In the genomic region with DNA sequence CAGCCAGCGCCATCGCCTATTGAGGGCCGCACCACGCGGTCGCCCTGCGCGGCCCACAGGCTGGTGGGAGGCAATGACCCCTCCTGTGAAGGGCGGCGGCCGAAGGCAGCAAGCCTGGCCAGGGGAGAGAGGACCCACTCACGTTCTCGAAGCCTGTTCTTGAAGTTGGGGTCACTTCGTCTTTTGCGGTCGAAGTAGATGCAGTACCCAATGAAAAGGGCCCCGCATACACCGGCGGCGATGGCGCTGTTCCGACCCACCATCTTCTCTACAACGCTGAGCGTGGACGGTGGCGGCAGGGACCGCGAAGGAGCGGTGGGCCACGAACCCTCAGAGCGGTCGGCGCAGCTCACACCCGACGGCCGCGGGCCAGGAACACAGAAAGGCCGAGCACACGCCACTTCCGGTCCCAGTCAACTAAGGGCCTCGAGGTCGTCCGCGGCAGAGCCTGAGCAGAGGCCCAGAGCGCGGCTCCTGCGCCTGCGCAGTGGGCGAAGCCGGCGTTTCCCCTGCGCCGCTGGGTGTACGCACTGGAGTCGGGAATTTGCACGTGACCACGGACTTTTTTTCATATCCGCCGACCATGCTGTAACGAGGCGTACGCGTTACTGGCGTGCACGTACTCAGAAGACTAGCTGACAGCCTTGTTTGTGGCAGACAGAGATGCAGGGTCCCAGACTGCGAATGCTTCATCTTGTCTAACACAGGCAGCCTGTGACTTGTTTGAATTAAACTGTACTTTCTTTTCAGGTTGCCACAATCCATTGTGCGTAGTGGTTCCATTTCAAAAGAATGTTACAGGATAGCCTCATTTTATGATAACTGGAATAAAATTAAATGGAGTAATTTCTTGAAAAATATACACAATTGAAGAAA, we compare ENCODE assay signal across 1 cellular context.
TF ChIP-seq lines count a peak whose summit lies in the region.

A gene (minus strand): TSS at position 385 of the 876 bp plus-strand sequence. CDS start 122 bp downstream, at position 263.

TF ChIP-seq in HepG2, 621 proteins besides CTCF, POLR2A, EP300 and RAD21 (continued from another document and continues in another):
- TF ChIP-seq, protein P1, sequence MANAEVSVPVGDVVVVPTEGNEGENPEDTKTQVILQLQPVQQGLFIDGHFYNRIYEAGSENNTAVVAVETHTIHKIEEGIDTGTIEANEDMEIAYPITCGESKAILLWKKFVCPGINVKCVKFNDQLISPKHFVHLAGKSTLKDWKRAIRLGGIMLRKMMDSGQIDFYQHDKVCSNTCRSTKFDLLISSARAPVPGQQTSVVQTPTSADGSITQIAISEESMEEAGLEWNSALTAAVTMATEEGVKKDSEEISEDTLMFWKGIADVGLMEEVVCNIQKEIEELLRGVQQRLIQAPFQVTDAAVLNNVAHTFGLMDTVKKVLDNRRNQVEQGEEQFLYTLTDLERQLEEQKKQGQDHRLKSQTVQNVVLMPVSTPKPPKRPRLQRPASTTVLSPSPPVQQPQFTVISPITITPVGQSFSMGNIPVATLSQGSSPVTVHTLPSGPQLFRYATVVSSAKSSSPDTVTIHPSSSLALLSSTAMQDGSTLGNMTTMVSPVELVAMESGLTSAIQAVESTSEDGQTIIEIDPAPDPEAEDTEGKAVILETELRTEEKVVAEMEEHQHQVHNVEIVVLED (CRISPR knock-in tag; IDR thresholded peaks at IDR 0.05; ENCODE audit: borderline replicate concordance) = peak; percentile 93
- TF ChIP-seq PHF21A (CRISPR knock-in tag; IDR thresholded peaks at IDR 0.05) (peak; percentile 87), FOSL2 (CRISPR knock-in tag; IDR thresholded peaks at IDR 0.05) (peak; percentile 54), RXRB (CRISPR knock-in tag; IDR thresholded peaks at IDR 0.05; ENCODE audit: borderline replicate concordance) (peak; percentile 76), NPAS2 (CRISPR knock-in tag; IDR thresholded peaks at IDR 0.05; ENCODE audit: borderline replicate concordance) (no peak), YY1 (IDR thresholded peaks at IDR 0.05; ENCODE audit: insufficient read depth, insufficient replicate concordance, low read depth, low read length) (peak; percentile 59), ZNF264 (CRISPR knock-in tag; IDR thresholded peaks at IDR 0.05) (no peak), NFYC (CRISPR knock-in tag; IDR thresholded peaks at IDR 0.05) (peak; percentile 33; the same call in 1 of the 2 replicates), ZBTB42 (CRISPR knock-in tag; IDR thresholded peaks at IDR 0.05) (no peak), RARA (CRISPR knock-in tag; IDR thresholded peaks at IDR 0.05) (peak; percentile 59; the same call in 1 of the 2 replicates), ZNF317 (CRISPR knock-in tag; IDR thresholded peaks at IDR 0.05) (no peak), SATB2 (CRISPR knock-in tag; IDR thresholded peaks at IDR 0.05) (peak; percentile 87; the same call in 1 of the 2 replicates), SRSF9 (IDR thresholded peaks at IDR 0.05; ENCODE audit: borderline replicate concordance, insufficient read depth, low read depth, low read length, poor library complexity, severe bottlenecking) (no peak), ZNF333 (CRISPR knock-in tag; IDR thresholded peaks at IDR 0.05; ENCODE audit: borderline replicate concordance) (no peak), TBX3 (IDR thresholded peaks at IDR 0.05; ENCODE audit: borderline replicate concordance) (peak; percentile 39; the same call in 1 of the 2 replicates), FOXK1 (CRISPR knock-in tag; IDR thresholded peaks at IDR 0.05; ENCODE audit: borderline replicate concordance, low read depth) (peak; percentile 76; the same call in 1 of the 2 replicates), ZNF343 (CRISPR knock-in tag; IDR thresholded peaks at IDR 0.05) (peak; percentile 62; the same call in 1 of the 2 replicates), ZNF256 (CRISPR knock-in tag; conservative IDR thresholded peaks at IDR 0.05) (peak; percentile 91; the same call in 1 of the 2 replicates), POLR2G (IDR thresholded peaks at IDR 0.05; ENCODE audit: low read depth, low read length) (peak; percentile 92), ZNF720 (CRISPR knock-in tag; IDR thresholded peaks at IDR 0.05) (no peak), XRCC5 (optimal IDR thresholded peaks at IDR 0.05; ENCODE audit: low read length) (peak; percentile 42), ZFY (CRISPR knock-in tag; IDR thresholded peaks at IDR 0.05) (peak; percentile 98), NFYB (CRISPR knock-in tag; IDR thresholded peaks at IDR 0.05) (peak; percentile 47), ZSCAN12 (CRISPR knock-in tag; IDR thresholded peaks at IDR 0.05) (peak; percentile 86; the same call in 1 of the 2 replicates), MYNN (CRISPR knock-in tag; IDR thresholded peaks at IDR 0.05; ENCODE audit: low read depth) (no peak), ZNF12 (CRISPR knock-in tag; IDR thresholded peaks at IDR 0.05) (peak; percentile 97), ZNF776 (CRISPR knock-in tag; IDR thresholded peaks at IDR 0.05) (peak; percentile 62; the same call in 1 of the 2 replicates), TAF1 (CRISPR knock-in tag; IDR thresholded peaks at IDR 0.05) (peak; percentile 98), ZNF180 (CRISPR knock-in tag; IDR thresholded peaks at IDR 0.05; ENCODE audit: borderline replicate concordance, low read depth) (0 out of 2 replicates have a peak, but pooled peaks have one; percentile 38), ZBTB3 (CRISPR knock-in tag; IDR thresholded peaks at IDR 0.05; ENCODE audit: borderline replicate concordance, low read depth) (0 out of 2 replicates have a peak, but pooled peaks have one; percentile 76), ONECUT2 (CRISPR knock-in tag; IDR thresholded peaks at IDR 0.05) (no peak)
- TF ChIP-seq, protein P2, sequence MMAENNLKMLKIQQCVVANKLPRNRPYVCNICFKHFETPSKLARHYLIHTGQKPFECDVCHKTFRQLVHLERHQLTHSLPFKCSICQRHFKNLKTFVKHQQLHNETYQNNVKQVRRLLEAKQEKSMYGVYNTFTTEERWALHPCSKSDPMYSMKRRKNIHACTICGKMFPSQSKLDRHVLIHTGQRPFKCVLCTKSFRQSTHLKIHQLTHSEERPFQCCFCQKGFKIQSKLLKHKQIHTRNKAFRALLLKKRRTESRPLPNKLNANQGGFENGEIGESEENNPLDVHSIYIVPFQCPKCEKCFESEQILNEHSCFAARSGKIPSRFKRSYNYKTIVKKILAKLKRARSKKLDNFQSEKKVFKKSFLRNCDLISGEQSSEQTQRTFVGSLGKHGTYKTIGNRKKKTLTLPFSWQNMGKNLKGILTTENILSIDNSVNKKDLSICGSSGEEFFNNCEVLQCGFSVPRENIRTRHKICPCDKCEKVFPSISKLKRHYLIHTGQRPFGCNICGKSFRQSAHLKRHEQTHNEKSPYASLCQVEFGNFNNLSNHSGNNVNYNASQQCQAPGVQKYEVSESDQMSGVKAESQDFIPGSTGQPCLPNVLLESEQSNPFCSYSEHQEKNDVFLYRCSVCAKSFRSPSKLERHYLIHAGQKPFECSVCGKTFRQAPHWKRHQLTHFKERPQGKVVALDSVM (CRISPR knock-in tag; IDR thresholded peaks at IDR 0.05) = no peak
- TF ChIP-seq, protein P3, sequence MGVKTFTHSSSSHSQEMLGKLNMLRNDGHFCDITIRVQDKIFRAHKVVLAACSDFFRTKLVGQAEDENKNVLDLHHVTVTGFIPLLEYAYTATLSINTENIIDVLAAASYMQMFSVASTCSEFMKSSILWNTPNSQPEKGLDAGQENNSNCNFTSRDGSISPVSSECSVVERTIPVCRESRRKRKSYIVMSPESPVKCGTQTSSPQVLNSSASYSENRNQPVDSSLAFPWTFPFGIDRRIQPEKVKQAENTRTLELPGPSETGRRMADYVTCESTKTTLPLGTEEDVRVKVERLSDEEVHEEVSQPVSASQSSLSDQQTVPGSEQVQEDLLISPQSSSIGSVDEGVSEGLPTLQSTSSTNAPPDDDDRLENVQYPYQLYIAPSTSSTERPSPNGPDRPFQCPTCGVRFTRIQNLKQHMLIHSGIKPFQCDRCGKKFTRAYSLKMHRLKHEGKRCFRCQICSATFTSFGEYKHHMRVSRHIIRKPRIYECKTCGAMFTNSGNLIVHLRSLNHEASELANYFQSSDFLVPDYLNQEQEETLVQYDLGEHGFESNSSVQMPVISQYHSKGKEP (CRISPR knock-in tag; IDR thresholded peaks at IDR 0.05) = no peak
- TF ChIP-seq, protein P4, sequence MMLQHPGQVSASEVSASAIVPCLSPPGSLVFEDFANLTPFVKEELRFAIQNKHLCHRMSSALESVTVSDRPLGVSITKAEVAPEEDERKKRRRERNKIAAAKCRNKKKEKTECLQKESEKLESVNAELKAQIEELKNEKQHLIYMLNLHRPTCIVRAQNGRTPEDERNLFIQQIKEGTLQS (CRISPR knock-in tag; IDR thresholded peaks at IDR 0.05) = no peak
- TF ChIP-seq, protein P5, sequence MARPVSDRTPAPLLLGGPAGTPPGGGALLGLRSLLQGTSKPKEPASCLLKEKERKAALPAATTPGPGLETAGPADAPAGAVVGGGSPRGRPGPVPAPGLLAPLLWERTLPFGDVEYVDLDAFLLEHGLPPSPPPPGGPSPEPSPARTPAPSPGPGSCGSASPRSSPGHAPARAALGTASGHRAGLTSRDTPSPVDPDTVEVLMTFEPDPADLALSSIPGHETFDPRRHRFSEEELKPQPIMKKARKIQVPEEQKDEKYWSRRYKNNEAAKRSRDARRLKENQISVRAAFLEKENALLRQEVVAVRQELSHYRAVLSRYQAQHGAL (CRISPR knock-in tag; IDR thresholded peaks at IDR 0.05; ENCODE audit: not compliant biosample characterization) = peak; percentile 96
- TF ChIP-seq, protein P6, sequence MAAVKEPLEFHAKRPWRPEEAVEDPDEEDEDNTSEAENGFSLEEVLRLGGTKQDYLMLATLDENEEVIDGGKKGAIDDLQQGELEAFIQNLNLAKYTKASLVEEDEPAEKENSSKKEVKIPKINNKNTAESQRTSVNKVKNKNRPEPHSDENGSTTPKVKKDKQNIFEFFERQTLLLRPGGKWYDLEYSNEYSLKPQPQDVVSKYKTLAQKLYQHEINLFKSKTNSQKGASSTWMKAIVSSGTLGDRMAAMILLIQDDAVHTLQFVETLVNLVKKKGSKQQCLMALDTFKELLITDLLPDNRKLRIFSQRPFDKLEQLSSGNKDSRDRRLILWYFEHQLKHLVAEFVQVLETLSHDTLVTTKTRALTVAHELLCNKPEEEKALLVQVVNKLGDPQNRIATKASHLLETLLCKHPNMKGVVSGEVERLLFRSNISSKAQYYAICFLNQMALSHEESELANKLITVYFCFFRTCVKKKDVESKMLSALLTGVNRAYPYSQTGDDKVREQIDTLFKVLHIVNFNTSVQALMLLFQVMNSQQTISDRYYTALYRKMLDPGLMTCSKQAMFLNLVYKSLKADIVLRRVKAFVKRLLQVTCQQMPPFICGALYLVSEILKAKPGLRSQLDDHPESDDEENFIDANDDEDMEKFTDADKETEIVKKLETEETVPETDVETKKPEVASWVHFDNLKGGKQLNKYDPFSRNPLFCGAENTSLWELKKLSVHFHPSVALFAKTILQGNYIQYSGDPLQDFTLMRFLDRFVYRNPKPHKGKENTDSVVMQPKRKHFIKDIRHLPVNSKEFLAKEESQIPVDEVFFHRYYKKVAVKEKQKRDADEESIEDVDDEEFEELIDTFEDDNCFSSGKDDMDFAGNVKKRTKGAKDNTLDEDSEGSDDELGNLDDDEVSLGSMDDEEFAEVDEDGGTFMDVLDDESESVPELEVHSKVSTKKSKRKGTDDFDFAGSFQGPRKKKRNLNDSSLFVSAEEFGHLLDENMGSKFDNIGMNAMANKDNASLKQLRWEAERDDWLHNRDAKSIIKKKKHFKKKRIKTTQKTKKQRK (IDR thresholded peaks at IDR 0.05; ENCODE audit: low read length) = no peak
- TF ChIP-seq, protein P7, sequence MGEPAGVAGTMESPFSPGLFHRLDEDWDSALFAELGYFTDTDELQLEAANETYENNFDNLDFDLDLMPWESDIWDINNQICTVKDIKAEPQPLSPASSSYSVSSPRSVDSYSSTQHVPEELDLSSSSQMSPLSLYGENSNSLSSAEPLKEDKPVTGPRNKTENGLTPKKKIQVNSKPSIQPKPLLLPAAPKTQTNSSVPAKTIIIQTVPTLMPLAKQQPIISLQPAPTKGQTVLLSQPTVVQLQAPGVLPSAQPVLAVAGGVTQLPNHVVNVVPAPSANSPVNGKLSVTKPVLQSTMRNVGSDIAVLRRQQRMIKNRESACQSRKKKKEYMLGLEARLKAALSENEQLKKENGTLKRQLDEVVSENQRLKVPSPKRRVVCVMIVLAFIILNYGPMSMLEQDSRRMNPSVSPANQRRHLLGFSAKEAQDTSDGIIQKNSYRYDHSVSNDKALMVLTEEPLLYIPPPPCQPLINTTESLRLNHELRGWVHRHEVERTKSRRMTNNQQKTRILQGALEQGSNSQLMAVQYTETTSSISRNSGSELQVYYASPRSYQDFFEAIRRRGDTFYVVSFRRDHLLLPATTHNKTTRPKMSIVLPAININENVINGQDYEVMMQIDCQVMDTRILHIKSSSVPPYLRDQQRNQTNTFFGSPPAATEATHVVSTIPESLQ (CRISPR knock-in tag; conservative IDR thresholded peaks at IDR 0.05) = no peak
- TF ChIP-seq, protein P8, sequence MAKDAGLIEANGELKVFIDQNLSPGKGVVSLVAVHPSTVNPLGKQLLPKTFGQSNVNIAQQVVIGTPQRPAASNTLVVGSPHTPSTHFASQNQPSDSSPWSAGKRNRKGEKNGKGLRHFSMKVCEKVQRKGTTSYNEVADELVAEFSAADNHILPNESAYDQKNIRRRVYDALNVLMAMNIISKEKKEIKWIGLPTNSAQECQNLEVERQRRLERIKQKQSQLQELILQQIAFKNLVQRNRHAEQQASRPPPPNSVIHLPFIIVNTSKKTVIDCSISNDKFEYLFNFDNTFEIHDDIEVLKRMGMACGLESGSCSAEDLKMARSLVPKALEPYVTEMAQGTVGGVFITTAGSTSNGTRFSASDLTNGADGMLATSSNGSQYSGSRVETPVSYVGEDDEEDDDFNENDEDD (CRISPR knock-in tag; IDR thresholded peaks at IDR 0.05; ENCODE audit: borderline replicate concordance) = peak; percentile 86
- TF ChIP-seq, protein P9, sequence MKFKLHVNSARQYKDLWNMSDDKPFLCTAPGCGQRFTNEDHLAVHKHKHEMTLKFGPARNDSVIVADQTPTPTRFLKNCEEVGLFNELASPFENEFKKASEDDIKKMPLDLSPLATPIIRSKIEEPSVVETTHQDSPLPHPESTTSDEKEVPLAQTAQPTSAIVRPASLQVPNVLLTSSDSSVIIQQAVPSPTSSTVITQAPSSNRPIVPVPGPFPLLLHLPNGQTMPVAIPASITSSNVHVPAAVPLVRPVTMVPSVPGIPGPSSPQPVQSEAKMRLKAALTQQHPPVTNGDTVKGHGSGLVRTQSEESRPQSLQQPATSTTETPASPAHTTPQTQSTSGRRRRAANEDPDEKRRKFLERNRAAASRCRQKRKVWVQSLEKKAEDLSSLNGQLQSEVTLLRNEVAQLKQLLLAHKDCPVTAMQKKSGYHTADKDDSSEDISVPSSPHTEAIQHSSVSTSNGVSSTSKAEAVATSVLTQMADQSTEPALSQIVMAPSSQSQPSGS (CRISPR knock-in tag; IDR thresholded peaks at IDR 0.05) = peak; percentile 80
- TF ChIP-seq, protein P10, sequence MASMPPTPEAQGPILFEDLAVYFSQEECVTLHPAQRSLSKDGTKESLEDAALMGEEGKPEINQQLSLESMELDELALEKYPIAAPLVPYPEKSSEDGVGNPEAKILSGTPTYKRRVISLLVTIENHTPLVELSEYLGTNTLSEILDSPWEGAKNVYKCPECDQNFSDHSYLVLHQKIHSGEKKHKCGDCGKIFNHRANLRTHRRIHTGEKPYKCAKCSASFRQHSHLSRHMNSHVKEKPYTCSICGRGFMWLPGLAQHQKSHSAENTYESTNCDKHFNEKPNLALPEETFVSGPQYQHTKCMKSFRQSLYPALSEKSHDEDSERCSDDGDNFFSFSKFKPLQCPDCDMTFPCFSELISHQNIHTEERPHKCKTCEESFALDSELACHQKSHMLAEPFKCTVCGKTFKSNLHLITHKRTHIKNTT (CRISPR knock-in tag; IDR thresholded peaks at IDR 0.05) = no peak
